In genomic region chr6:110683236-110683635, GRCh38 we compare ENCODE assay signal across 9 cellular contexts.
DNase-seq lines count a peak whose midpoint lies in the region; ATAC-seq and TF ChIP-seq lines count a peak whose summit lies in the region.
"Had no signal": no experiment of that assay in that cellular context is flagged by ENCODE, and none has a peak within 500 bp of the region (broad histone marks: within the 10 kb centered on the region; RNA-seq: fewer than 3 reads in every experiment).

No MANE protein-coding gene starts in this region.

- H3K18ac ChIP-seq in mesendoderm (ENCODE audit: low read length): no peak overlapping the region

- H4K8ac ChIP-seq in mesendoderm (ENCODE audit: low read depth, low read length): no peak overlapping the region

- ATAC-seq in activated naive CD8-positive, alpha-beta T cell treated with anti-CD3 and anti-CD28 coated beads, Interleukin-2, amount 50 U/mL, for 24 hours: no peak

- H3K9me3 ChIP-seq in Loucy (ENCODE audit: insufficient read depth, low read depth, low read length) (no peaks in the 10 kb centered on the region), osteoblast (ENCODE audit: low read depth, low read length) (no peaks in the 10 kb centered on the region)

- H3K9ac ChIP-seq in Loucy (ENCODE audit: low read depth, low read length, poor library complexity, severe bottlenecking): no peak overlapping the region
- no peak overlapping the region for H3K9ac ChIP-seq in mesendoderm (ENCODE audit: low read length)

- no peak overlapping the region for H2BK15ac ChIP-seq in mesendoderm (replicated peaks; ENCODE audit: low read depth)

- H3K4me3 ChIP-seq in Loucy (ENCODE audit: low read length, poor library complexity, severe bottlenecking) (no peak overlapping the region), osteoblast (ENCODE audit: insufficient read depth, low read length) (no peak overlapping the region), mesendoderm (ENCODE audit: low read length) (no peak overlapping the region)
- H3K4me3 ChIP-seq: GM12878 had no signal

- H3K79me2 ChIP-seq in Loucy (ENCODE audit: insufficient read depth, low read length) (peaks cover 77% of the 10 kb centered on the region), osteoblast (ENCODE audit: insufficient read depth, low read length) (no peaks in the 10 kb centered on the region), mesendoderm (ENCODE audit: control insufficient read depth, insufficient read depth, low read length) (no peaks in the 10 kb centered on the region)

- H3K27ac ChIP-seq in osteoblast (ENCODE audit: low read depth, low read length) (peak overlapping the region; percentile 22), mesendoderm (ENCODE audit: low read depth, low read length) (no peak overlapping the region)

- no peak overlapping the region for H3K27ac Mint-ChIP-seq in immature natural killer cell
- H3K27ac Mint-ChIP-seq in activated naive CD8-positive, alpha-beta T cell treated with anti-CD3 and anti-CD28 coated beads, Interleukin-2, amount 50 U/mL, for 24 hours: no peak overlapping the region

- no CpG with 5 or more reads among the region's 3 CpGs for WGBS in mesendoderm (ENCODE audit: extremely low coverage, insufficient coverage, low lambda C conversion rate)

- no peaks in the 10 kb centered on the region for H4K20me1 ChIP-seq in Loucy (ENCODE audit: insufficient read depth, low read length, poor library complexity, severe bottlenecking)
- H4K20me1 ChIP-seq in osteoblast (ENCODE audit: insufficient read depth, low read length): no peaks in the 10 kb centered on the region

- no peak overlapping the region for H2BK120ac ChIP-seq in mesendoderm (ENCODE audit: low read depth, low read length)

- H3K9me2 ChIP-seq in Loucy (replicated peaks; ENCODE audit: low read depth, low read length): no peaks in the 10 kb centered on the region

- H4K5ac ChIP-seq in mesendoderm (ENCODE audit: low read length): no peak overlapping the region

- TF ChIP-seq CTCF in Loucy (conservative IDR thresholded peaks at IDR 0.05; ENCODE audit: low read length): no peak
- no peak for TF ChIP-seq CTCF in osteoblast (IDR thresholded peaks at IDR 0.05; ENCODE audit: extremely low read depth, low read depth, low read length)

- H3K27me3 ChIP-seq in Loucy (ENCODE audit: insufficient read depth, low read length, poor library complexity, severe bottlenecking): no peaks in the 10 kb centered on the region
- H3K27me3 ChIP-seq in osteoblast (ENCODE audit: insufficient read depth, low read length): no peaks in the 10 kb centered on the region
- H3K27me3 ChIP-seq in mesendoderm (ENCODE audit: insufficient read depth, low read length, poor library complexity): no peaks in the 10 kb centered on the region

- H3K4me2 ChIP-seq in Loucy (ENCODE audit: low read depth, low read length, poor library complexity, severe bottlenecking): peak overlapping the region; percentile 16
- no peak overlapping the region for H3K4me2 ChIP-seq in osteoblast (ENCODE audit: insufficient read depth, low read length)
- no peak overlapping the region for H3K4me2 ChIP-seq in mesendoderm (ENCODE audit: low read length)

- no peaks in the 10 kb centered on the region for H3K27me3 Mint-ChIP-seq in immature natural killer cell (ENCODE audit: low read depth in 3 of 3)
- H3K27me3 Mint-ChIP-seq in activated naive CD8-positive, alpha-beta T cell treated with anti-CD3 and anti-CD28 coated beads, Interleukin-2, amount 50 U/mL, for 24 hours: no peaks in the 10 kb centered on the region
- H3K27me3 Mint-ChIP-seq: CD8-positive, alpha-beta memory T cell had no signal

- H3K4ac ChIP-seq in mesendoderm (ENCODE audit: low read depth, low read length): no peak overlapping the region

- H3K9me3 Mint-ChIP-seq in immature natural killer cell: no peaks in the 10 kb centered on the region
- no peaks in the 10 kb centered on the region for H3K9me3 Mint-ChIP-seq in activated naive CD8-positive, alpha-beta T cell treated with anti-CD3 and anti-CD28 coated beads, Interleukin-2, amount 50 U/mL, for 24 hours
- H3K9me3 Mint-ChIP-seq: CD8-positive, alpha-beta memory T cell had no signal

- no peak overlapping the region for H3K4me3 Mint-ChIP-seq in immature natural killer cell
- H3K4me3 Mint-ChIP-seq in activated naive CD8-positive, alpha-beta T cell treated with anti-CD3 and anti-CD28 coated beads, Interleukin-2, amount 50 U/mL, for 24 hours: no peak overlapping the region
- H3K4me3 Mint-ChIP-seq: CD8-positive, alpha-beta memory T cell had no signal

- no peak overlapping the region for H2BK5ac ChIP-seq in mesendoderm (ENCODE audit: low read length)

- H2AFZ ChIP-seq in Loucy (ENCODE audit: low read length) (no peak overlapping the region), osteoblast (ENCODE audit: low read length) (peak overlapping the region; percentile 16)

- H3K36me3 ChIP-seq in Loucy (ENCODE audit: insufficient read depth, low read length) (no peaks in the 10 kb centered on the region), osteoblast (ENCODE audit: insufficient read depth, low read length) (no peaks in the 10 kb centered on the region), mesendoderm (ENCODE audit: control insufficient read depth, insufficient read depth, low read length) (no peaks in the 10 kb centered on the region)

- peak; percentile 28 for DNase-seq in fibroblast of peridontal ligament (ENCODE audit: extremely low read depth)
- no peak for DNase-seq in osteoblast (ENCODE audit: insufficient read length, low spot score, missing footprints)
- DNase-seq in immature natural killer cell: no peak
- DNase-seq in mesendoderm: no peak
- DNase-seq in activated naive CD8-positive, alpha-beta T cell treated with anti-CD3 and anti-CD28 coated beads, Interleukin-2, amount 50 U/mL, for 24 hours: no peak
- DNase-seq: CD8-positive, alpha-beta memory T cell; DMS 273 treated with DMSO at 0.1 percent for 48 hours had no signal

- H3K23ac ChIP-seq in mesendoderm (ENCODE audit: low read length): no peak overlapping the region

- H3K79me1 ChIP-seq in mesendoderm (ENCODE audit: low read length): no peaks in the 10 kb centered on the region

- H3K56ac ChIP-seq in mesendoderm (ENCODE audit: low read length): no peak overlapping the region

- H2AK5ac ChIP-seq in mesendoderm (ENCODE audit: low read length): no peak overlapping the region

- H3K4me1 Mint-ChIP-seq in immature natural killer cell: peaks cover 26 to 37% of the 10 kb centered on the region in 2 donors
- H3K4me1 Mint-ChIP-seq in activated naive CD8-positive, alpha-beta T cell treated with anti-CD3 and anti-CD28 coated beads, Interleukin-2, amount 50 U/mL, for 24 hours: peaks cover 19% of the 10 kb centered on the region

- no peaks in the 10 kb centered on the region for H3K36me3 Mint-ChIP-seq in immature natural killer cell
- no peaks in the 10 kb centered on the region for H3K36me3 Mint-ChIP-seq in activated naive CD8-positive, alpha-beta T cell treated with anti-CD3 and anti-CD28 coated beads, Interleukin-2, amount 50 U/mL, for 24 hours (ENCODE audit: low read depth)

- H3K4me1 ChIP-seq in Loucy (ENCODE audit: insufficient read depth, low read length, poor library complexity, severe bottlenecking) (peaks cover 38% of the 10 kb centered on the region), osteoblast (ENCODE audit: insufficient read depth, low read length) (peaks cover 13% of the 10 kb centered on the region), mesendoderm (ENCODE audit: control insufficient read depth, low read depth, low read length) (no peaks in the 10 kb centered on the region)

- H3F3A ChIP-seq in Loucy (ENCODE audit: low read depth): no peaks in the 10 kb centered on the region
